In the genomic region with DNA sequence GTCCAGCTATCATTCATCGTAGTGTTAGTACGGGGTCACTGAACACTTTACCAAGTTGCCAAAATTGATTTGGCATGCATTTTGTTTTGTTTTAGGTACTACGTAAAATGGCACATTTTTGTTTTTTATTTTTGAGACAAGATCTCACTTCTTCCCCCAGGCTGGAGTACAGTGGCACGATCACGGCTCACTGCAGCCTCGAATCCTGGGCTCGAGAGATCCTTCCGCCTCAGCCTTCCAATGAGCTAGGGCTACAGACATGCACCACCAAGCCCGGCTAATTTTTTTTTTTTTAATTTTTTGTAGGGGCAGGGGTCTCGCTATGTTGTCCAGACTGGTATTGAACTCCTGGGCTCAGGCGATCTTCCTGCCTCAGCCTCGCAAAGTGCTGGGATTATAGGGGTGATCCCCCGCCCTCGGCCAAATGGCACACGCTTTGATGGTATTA, we compare ENCODE assay signal across 8 cellular contexts. TPM values are rescaled to one million over a fixed set of nuclear protein-coding genes. Genes with fewer than 3 reads are reported as not detected.
DNase-seq lines count a peak whose midpoint lies in the region; ATAC-seq and TF ChIP-seq lines count a peak whose summit lies in the region.

No MANE protein-coding gene starts in this region.

- no peaks in the 10 kb centered on the region for H3K9me3 Mint-ChIP-seq in activated T-helper 17 cell treated with anti-CD3 and anti-CD28 coated beads, Interleukin-2, amount 50 U/mL, for 72 hours
- H3K9me3 Mint-ChIP-seq in stimulated activated naive CD8-positive, alpha-beta T cell treated with anti-CD3 and anti-CD28 coated beads, Interleukin-15, Interleukin-2, amounts not matched to agents 100 ng/mL and 50 ng/mL, for 24 hours: no peaks in the 10 kb centered on the region

- peak overlapping the region; percentile 72 for H3K9ac ChIP-seq in iPS-18a (ENCODE audit: low read length)

- H3K27me3 Mint-ChIP-seq in activated T-helper 17 cell treated with anti-CD3 and anti-CD28 coated beads, Interleukin-2, amount 50 U/mL, for 72 hours: no peaks in the 10 kb centered on the region
- H3K27me3 Mint-ChIP-seq in stimulated activated naive CD8-positive, alpha-beta T cell treated with anti-CD3 and anti-CD28 coated beads, Interleukin-15, Interleukin-2, amounts not matched to agents 100 ng/mL and 50 ng/mL, for 24 hours: no peaks in the 10 kb centered on the region

- TF ChIP-seq CTCF in AG10803 (conservative IDR thresholded peaks at IDR 0.05; ENCODE audit: low read length) (no peak), HL-60 (IDR thresholded peaks at IDR 0.05; ENCODE audit: insufficient read depth, low read length) (no peak)

- DNase-seq in AG10803 (ENCODE audit: low read depth) (peak; percentile 55), HL-60 (ENCODE audit: low read depth in 1 of 2, low spot score in 1 of 2) (peak in 1 of 2 experiments; percentile 15)

- peaks cover 15% of the 10 kb centered on the region for H3K4me1 Mint-ChIP-seq in activated T-helper 17 cell treated with anti-CD3 and anti-CD28 coated beads, Interleukin-2, amount 50 U/mL, for 72 hours
- H3K4me1 Mint-ChIP-seq in stimulated activated naive CD8-positive, alpha-beta T cell treated with anti-CD3 and anti-CD28 coated beads, Interleukin-15, Interleukin-2, amounts not matched to agents 100 ng/mL and 50 ng/mL, for 24 hours (ENCODE audit: low read depth): peaks cover 44% of the 10 kb centered on the region

- peak; percentile 22 for ATAC-seq in activated T-helper 17 cell treated with anti-CD3 and anti-CD28 coated beads, Interleukin-2, amount 50 U/mL, for 72 hours (replicated peaks)
- no peak for ATAC-seq in GM21576 (IDR thresholded peaks at IDR 0.05; ENCODE audit: unreplicated experiment)
- ATAC-seq in HG03442 (IDR thresholded peaks at IDR 0.05; ENCODE audit: unreplicated experiment): no peak
- no peak for ATAC-seq in GM18511 (IDR thresholded peaks at IDR 0.05; ENCODE audit: unreplicated experiment)

- peak overlapping the region; percentile 95 for H3K27ac Mint-ChIP-seq in activated T-helper 17 cell treated with anti-CD3 and anti-CD28 coated beads, Interleukin-2, amount 50 U/mL, for 72 hours
- H3K27ac Mint-ChIP-seq in stimulated activated naive CD8-positive, alpha-beta T cell treated with anti-CD3 and anti-CD28 coated beads, Interleukin-15, Interleukin-2, amounts not matched to agents 100 ng/mL and 50 ng/mL, for 24 hours: peak overlapping the region; percentile 87

- H3K27ac ChIP-seq in HL-60 (replicated peaks) (peak overlapping the region; percentile 80), iPS-18a (ENCODE audit: low read length) (peak overlapping the region; percentile 21)

- H3K27me3 ChIP-seq in HL-60 (ENCODE audit: insufficient read depth, poor library complexity, severe bottlenecking) (no peaks in the 10 kb centered on the region), iPS-18a (ENCODE audit: control insufficient read depth, insufficient read depth, low read length) (no peaks in the 10 kb centered on the region)

- H3K4me3 Mint-ChIP-seq in activated T-helper 17 cell treated with anti-CD3 and anti-CD28 coated beads, Interleukin-2, amount 50 U/mL, for 72 hours: peak overlapping the region; percentile 92
- peak overlapping the region; percentile 88 for H3K4me3 Mint-ChIP-seq in stimulated activated naive CD8-positive, alpha-beta T cell treated with anti-CD3 and anti-CD28 coated beads, Interleukin-15, Interleukin-2, amounts not matched to agents 100 ng/mL and 50 ng/mL, for 24 hours

- H3K36me3 Mint-ChIP-seq in activated T-helper 17 cell treated with anti-CD3 and anti-CD28 coated beads, Interleukin-2, amount 50 U/mL, for 72 hours (ENCODE audit: low read depth): peaks cover 59% of the 10 kb centered on the region
- peaks cover 35% of the 10 kb centered on the region for H3K36me3 Mint-ChIP-seq in stimulated activated naive CD8-positive, alpha-beta T cell treated with anti-CD3 and anti-CD28 coated beads, Interleukin-15, Interleukin-2, amounts not matched to agents 100 ng/mL and 50 ng/mL, for 24 hours (ENCODE audit: low read depth)

- H3K36me3 ChIP-seq in iPS-18a (ENCODE audit: control insufficient read depth, low read depth, low read length): peaks cover 24% of the 10 kb centered on the region

- H3K4me3 ChIP-seq in AG10803 (ENCODE audit: low read length): peak overlapping the region; percentile 79
- peak overlapping the region; percentile 65 for H3K4me3 ChIP-seq in HL-60 (replicated peaks; ENCODE audit: insufficient read depth, low read length)
- peak overlapping the region; percentile 91 for H3K4me3 ChIP-seq in iPS-18a (ENCODE audit: low read length)

- no peaks in the 10 kb centered on the region for H3K9me3 ChIP-seq in iPS-18a (ENCODE audit: control insufficient read depth, low read depth, low read length)

- H3K4me1 ChIP-seq in iPS-18a (ENCODE audit: control insufficient read depth, low read depth, low read length): peaks cover 6% of the 10 kb centered on the region

RNA-seq across cellular contexts. Expression of a gene that starts 0.8 kb away (rescaled TPM):
- 10 to 100 TPM; 29.8 to 41.1 TPM for total RNA-seq in activated T-helper 17 cell treated with anti-CD3 and anti-CD28 coated beads, Interleukin-2, amount 50 U/mL, for 72 hours
